ENCODE assay signal across 4 cellular contexts in the genomic region with DNA sequence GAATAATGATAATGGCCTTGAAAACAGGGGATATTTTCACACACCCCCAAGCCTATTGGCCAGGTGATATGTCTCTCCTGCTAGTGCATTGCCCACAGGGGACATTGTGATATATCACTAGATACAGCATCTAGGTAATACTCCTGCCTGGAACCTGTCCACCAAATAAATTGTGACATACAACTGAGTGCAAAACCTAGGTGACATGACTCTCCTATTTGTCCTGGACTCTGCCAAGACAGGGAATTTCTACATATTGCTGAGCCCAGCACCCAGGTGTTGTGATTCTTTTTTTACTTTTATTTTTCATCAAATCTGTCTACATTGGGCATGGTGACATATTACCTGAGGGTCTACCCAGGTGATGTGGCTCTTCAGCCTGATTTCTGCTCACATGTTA. TPM values are rescaled to one million over a fixed set of nuclear protein-coding genes. Genes with fewer than 3 reads are reported as not detected.
"Had no signal": no experiment of that assay in that cellular context is flagged by ENCODE, and none has a peak within 500 bp of the region (broad histone marks: within the 10 kb centered on the region; RNA-seq: fewer than 3 reads in every experiment).

No MANE protein-coding gene starts in this region.

RNA-seq across cellular contexts. Expression of a gene that starts 1.6 kb away (rescaled TPM):
- total RNA-seq: LHCN-M2, M059J, MCF 10A, NCI-H460 had no signal
